Comparison of ENCODE assay signal across 1 cellular context in the genomic region with DNA sequence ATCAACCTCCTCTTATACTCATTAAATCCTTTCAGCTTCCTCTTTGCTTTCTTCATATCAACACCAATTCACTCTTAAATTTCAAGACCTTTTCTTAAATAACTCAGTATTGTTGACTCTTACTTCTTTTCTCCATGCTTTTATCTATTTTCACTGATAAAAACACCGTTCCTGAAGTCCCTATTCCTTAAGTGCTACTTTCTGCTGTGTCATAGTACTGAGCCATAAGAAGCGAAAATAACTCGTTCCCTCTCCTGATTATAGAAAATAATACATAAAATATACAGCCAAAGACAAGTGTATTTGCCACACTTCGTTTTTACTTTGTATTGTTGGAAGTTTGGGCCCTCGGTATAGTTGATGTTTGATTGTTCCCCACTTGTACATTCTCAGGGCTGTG.
TF ChIP-seq lines count a peak whose summit lies in the region.

No MANE protein-coding gene starts in this region.

TF ChIP-seq in K562, 482 proteins besides CTCF, POLR2A, EP300 and RAD21 (continued from another document and continues in another):
- no peak for TF ChIP-seq ZNF408 (CRISPR knock-in tag; IDR thresholded peaks at IDR 0.05; ENCODE audit: low read depth)
- TF ChIP-seq, protein P1, sequence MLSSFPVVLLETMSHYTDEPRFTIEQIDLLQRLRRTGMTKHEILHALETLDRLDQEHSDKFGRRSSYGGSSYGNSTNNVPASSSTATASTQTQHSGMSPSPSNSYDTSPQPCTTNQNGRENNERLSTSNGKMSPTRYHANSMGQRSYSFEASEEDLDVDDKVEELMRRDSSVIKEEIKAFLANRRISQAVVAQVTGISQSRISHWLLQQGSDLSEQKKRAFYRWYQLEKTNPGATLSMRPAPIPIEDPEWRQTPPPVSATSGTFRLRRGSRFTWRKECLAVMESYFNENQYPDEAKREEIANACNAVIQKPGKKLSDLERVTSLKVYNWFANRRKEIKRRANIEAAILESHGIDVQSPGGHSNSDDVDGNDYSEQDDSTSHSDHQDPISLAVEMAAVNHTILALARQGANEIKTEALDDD (IDR thresholded peaks at IDR 0.05), result no peak
- TF ChIP-seq KLF16 (IDR thresholded peaks at IDR 0.05), result no peak
- no peak for TF ChIP-seq ZNF347 (CRISPR knock-in tag; IDR thresholded peaks at IDR 0.05; ENCODE audit: low read depth)
- peak; percentile 55; the same call in 1 of the 2 replicates for TF ChIP-seq NFE2L1 (tag; IDR thresholded peaks at IDR 0.05; ENCODE audit: borderline replicate concordance, low read depth)
- TF ChIP-seq ZNF232 (CRISPR knock-in tag; IDR thresholded peaks at IDR 0.05), result no peak
- no peak for TF ChIP-seq CBFA2T2 (conservative IDR thresholded peaks at IDR 0.05)
- no peak for TF ChIP-seq PKNOX1 (IDR thresholded peaks at IDR 0.05)
- TF ChIP-seq, protein P2, sequence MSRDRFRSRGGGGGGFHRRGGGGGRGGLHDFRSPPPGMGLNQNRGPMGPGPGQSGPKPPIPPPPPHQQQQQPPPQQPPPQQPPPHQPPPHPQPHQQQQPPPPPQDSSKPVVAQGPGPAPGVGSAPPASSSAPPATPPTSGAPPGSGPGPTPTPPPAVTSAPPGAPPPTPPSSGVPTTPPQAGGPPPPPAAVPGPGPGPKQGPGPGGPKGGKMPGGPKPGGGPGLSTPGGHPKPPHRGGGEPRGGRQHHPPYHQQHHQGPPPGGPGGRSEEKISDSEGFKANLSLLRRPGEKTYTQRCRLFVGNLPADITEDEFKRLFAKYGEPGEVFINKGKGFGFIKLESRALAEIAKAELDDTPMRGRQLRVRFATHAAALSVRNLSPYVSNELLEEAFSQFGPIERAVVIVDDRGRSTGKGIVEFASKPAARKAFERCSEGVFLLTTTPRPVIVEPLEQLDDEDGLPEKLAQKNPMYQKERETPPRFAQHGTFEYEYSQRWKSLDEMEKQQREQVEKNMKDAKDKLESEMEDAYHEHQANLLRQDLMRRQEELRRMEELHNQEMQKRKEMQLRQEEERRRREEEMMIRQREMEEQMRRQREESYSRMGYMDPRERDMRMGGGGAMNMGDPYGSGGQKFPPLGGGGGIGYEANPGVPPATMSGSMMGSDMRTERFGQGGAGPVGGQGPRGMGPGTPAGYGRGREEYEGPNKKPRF (IDR thresholded peaks at IDR 0.05; ENCODE audit: low read depth, low read length), result no peak
- no peak for TF ChIP-seq SRF (CRISPR knock-in tag; IDR thresholded peaks at IDR 0.05)
- TF ChIP-seq RERE (CRISPR knock-in tag; IDR thresholded peaks at IDR 0.05; ENCODE audit: borderline replicate concordance), result no peak
- TF ChIP-seq, protein P3, sequence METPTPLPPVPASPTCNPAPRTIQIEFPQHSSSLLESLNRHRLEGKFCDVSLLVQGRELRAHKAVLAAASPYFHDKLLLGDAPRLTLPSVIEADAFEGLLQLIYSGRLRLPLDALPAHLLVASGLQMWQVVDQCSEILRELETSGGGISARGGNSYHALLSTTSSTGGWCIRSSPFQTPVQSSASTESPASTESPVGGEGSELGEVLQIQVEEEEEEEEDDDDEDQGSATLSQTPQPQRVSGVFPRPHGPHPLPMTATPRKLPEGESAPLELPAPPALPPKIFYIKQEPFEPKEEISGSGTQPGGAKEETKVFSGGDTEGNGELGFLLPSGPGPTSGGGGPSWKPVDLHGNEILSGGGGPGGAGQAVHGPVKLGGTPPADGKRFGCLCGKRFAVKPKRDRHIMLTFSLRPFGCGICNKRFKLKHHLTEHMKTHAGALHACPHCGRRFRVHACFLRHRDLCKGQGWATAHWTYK (CRISPR knock-in tag; IDR thresholded peaks at IDR 0.05), result no peak
- no peak for TF ChIP-seq KDM2B (CRISPR knock-in tag; IDR thresholded peaks at IDR 0.05)
- no peak for TF ChIP-seq MECOM (CRISPR knock-in tag; IDR thresholded peaks at IDR 0.05)
- TF ChIP-seq E2F8 (IDR thresholded peaks at IDR 0.05; ENCODE audit: low read depth, partially characterized antibody), result no peak
- no peak for TF ChIP-seq CSDE1 (IDR thresholded peaks at IDR 0.05)
- no peak for TF ChIP-seq SUPT5H (IDR thresholded peaks at IDR 0.05)
- TF ChIP-seq PYGO2 (tag; IDR thresholded peaks at IDR 0.05), result no peak
- TF ChIP-seq SMAD3 (CRISPR knock-in tag; conservative IDR thresholded peaks at IDR 0.05), result no peak
- no peak for TF ChIP-seq NCOA1 (IDR thresholded peaks at IDR 0.05; ENCODE audit: low read depth)
- no peak for TF ChIP-seq NFATC3 (IDR thresholded peaks at IDR 0.05)
- no peak for TF ChIP-seq IRF9 (tag; IDR thresholded peaks at IDR 0.05)
- TF ChIP-seq KHSRP (IDR thresholded peaks at IDR 0.05), result no peak
- TF ChIP-seq BRD4 (IDR thresholded peaks at IDR 0.05), result no peak
- TF ChIP-seq, protein P4, sequence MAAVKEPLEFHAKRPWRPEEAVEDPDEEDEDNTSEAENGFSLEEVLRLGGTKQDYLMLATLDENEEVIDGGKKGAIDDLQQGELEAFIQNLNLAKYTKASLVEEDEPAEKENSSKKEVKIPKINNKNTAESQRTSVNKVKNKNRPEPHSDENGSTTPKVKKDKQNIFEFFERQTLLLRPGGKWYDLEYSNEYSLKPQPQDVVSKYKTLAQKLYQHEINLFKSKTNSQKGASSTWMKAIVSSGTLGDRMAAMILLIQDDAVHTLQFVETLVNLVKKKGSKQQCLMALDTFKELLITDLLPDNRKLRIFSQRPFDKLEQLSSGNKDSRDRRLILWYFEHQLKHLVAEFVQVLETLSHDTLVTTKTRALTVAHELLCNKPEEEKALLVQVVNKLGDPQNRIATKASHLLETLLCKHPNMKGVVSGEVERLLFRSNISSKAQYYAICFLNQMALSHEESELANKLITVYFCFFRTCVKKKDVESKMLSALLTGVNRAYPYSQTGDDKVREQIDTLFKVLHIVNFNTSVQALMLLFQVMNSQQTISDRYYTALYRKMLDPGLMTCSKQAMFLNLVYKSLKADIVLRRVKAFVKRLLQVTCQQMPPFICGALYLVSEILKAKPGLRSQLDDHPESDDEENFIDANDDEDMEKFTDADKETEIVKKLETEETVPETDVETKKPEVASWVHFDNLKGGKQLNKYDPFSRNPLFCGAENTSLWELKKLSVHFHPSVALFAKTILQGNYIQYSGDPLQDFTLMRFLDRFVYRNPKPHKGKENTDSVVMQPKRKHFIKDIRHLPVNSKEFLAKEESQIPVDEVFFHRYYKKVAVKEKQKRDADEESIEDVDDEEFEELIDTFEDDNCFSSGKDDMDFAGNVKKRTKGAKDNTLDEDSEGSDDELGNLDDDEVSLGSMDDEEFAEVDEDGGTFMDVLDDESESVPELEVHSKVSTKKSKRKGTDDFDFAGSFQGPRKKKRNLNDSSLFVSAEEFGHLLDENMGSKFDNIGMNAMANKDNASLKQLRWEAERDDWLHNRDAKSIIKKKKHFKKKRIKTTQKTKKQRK (IDR thresholded peaks at IDR 0.05; ENCODE audit: borderline replicate concordance, low read depth, low read length), result no peak
- peak; percentile 78 for TF ChIP-seq MAFG (tag; conservative IDR thresholded peaks at IDR 0.05)
- no peak for TF ChIP-seq CBX8 (IDR thresholded peaks at IDR 0.05; ENCODE audit: borderline replicate concordance, extremely low read depth, low read depth, low read length, poor library complexity, severe bottlenecking)
- TF ChIP-seq RFX5 (IDR thresholded peaks at IDR 0.05; ENCODE audit: low read depth, low read length), result no peak
- TF ChIP-seq, protein P5, sequence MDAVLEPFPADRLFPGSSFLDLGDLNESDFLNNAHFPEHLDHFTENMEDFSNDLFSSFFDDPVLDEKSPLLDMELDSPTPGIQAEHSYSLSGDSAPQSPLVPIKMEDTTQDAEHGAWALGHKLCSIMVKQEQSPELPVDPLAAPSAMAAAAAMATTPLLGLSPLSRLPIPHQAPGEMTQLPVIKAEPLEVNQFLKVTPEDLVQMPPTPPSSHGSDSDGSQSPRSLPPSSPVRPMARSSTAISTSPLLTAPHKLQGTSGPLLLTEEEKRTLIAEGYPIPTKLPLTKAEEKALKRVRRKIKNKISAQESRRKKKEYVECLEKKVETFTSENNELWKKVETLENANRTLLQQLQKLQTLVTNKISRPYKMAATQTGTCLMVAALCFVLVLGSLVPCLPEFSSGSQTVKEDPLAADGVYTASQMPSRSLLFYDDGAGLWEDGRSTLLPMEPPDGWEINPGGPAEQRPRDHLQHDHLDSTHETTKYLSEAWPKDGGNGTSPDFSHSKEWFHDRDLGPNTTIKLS (IDR thresholded peaks at IDR 0.05; ENCODE audit: borderline replicate concordance, low read depth), result no peak
- 0 out of 2 replicates have a peak, but pooled peaks have one; percentile 39 for TF ChIP-seq C11orf30 (IDR thresholded peaks at IDR 0.05; ENCODE audit: low read depth)
- TF ChIP-seq ATF1 (CRISPR knock-in tag; IDR thresholded peaks at IDR 0.05), result no peak
- TF ChIP-seq ATF1 (tag; IDR thresholded peaks at IDR 0.05), result no peak
- TF ChIP-seq CBX3 (IDR thresholded peaks at IDR 0.05; ENCODE audit: borderline replicate concordance in 1 of 2, low read length in 2 of 2), result no peak
- TF ChIP-seq YY1 (IDR thresholded peaks at IDR 0.05; ENCODE audit: borderline replicate concordance in 1 of 3, control insufficient read depth in 1 of 3, extremely low read depth in 1 of 3, insufficient read depth in 3 of 3, insufficient read length in 1 of 3, insufficient replicate concordance in 2 of 3, low read depth in 1 of 3, low read length in 2 of 3), result no peak
- peak; percentile 54 for TF ChIP-seq NFE2 (IDR thresholded peaks at IDR 0.05; ENCODE audit: low read depth)
- no peak for TF ChIP-seq ZNF124 (CRISPR knock-in tag; IDR thresholded peaks at IDR 0.05)
